Comparison of ENCODE assay signal across 31 cellular contexts in genomic region chr15:69190504-69190903, GRCh38.
"Had no signal": no experiment of that assay in that cellular context is flagged by ENCODE, and none has a peak within 500 bp of the region (broad histone marks: within the 10 kb centered on the region; RNA-seq: fewer than 3 reads in every experiment).

No MANE protein-coding gene starts in this region.

- H3K4me3 ChIP-seq: neural progenitor cell, ovary, psoas muscle, skin epidermis, smooth muscle cell, spleen, suprapubic skin, testis, tibial artery, transverse colon, upper lobe of right lung, uterus had no signal

- H3K27ac ChIP-seq: neural progenitor cell, ovary, parathyroid adenoma, psoas muscle, skin epidermis, spleen, suprapubic skin, testis, tibial artery, transverse colon, upper lobe of right lung, uterus had no signal

- H3K27ac Mint-ChIP-seq: natural killer cell; nephron; neural progenitor cell; progenitor cell of endocrine pancreas; stimulated activated memory B cell treated with anti-CD40 and anti-IgM and Interleukin-4, amounts not matched to agents 10 μg/mL and 1 μg/mL and 100 μg/mL, for 72 hours; stimulated activated naive CD8-positive, alpha-beta T cell treated with anti-CD3 and anti-CD28 coated beads, Interleukin-15, amount 100 ng/mL, for 72 hours; type B pancreatic cell had no signal

- H3K27me3 ChIP-seq: neural progenitor cell, ovary, spleen, suprapubic skin, testis, tibial artery, transverse colon, upper lobe of right lung, uterus had no signal

- H3K36me3 Mint-ChIP-seq: natural killer cell, neural progenitor cell had no signal

- DNase-seq: natural killer cell; occipital lobe; ovary; posterior cingulate gyrus; psoas muscle; right cardiac atrium; spleen; stimulated activated CD4-positive, alpha-beta T cell treated with anti-CD3 and anti-CD28 coated beads, Interleukin-12 subunit alpha, Interleukin-12 subunit beta, amount 100 ng/mL, for 4 hours; stimulated activated CD4-positive, alpha-beta T cell treated with anti-CD3 and anti-CD28 coated beads, Interleukin-1b, Interleukin-23, amount 100 ng/mL, for 48 hours; stimulated activated CD4-positive, alpha-beta T cell treated with anti-CD3 and anti-CD28 coated beads, Interleukin-4, amount 100 ng/mL, for 1 hour; stimulated activated CD4-positive, alpha-beta T cell treated with anti-CD3 and anti-CD28 coated beads, Interleukin-4, amount 100 ng/mL, for 4 hours; stimulated activated CD8-positive, alpha-beta memory T cell treated with anti-CD3 and anti-CD28 coated beads, Interleukin-4, amount 100 ng/mL, for 48 hours; stimulated activated naive CD4-positive, alpha-beta T cell; stimulated activated naive CD8-positive, alpha-beta T cell treated with anti-CD3 and anti-CD28 coated beads, Interleukin-15, amount 100 ng/mL, for 72 hours; stimulated activated naive CD8-positive, alpha-beta T cell treated with anti-CD3 and anti-CD28 coated beads, Interleukin-15, Interleukin-2, amounts not matched to agents 100 U/mL and 50 U/mL, for 24 hours; substantia nigra; testis; tibial artery; transverse colon; upper lobe of right lung; uterus had no signal

- H3K4me1 ChIP-seq: uterus had no signal

- H3K9me3 ChIP-seq: ovary, testis, upper lobe of right lung, uterus had no signal

- ATAC-seq: natural killer cell; psoas muscle; right cardiac atrium; sciatic nerve; stimulated activated memory B cell treated with anti-CD40 and anti-IgM and Interleukin-4, amounts not matched to agents 10 μg/mL and 1 μg/mL and 100 μg/mL, for 72 hours; stimulated activated naive CD8-positive, alpha-beta T cell treated with anti-CD3 and anti-CD28 coated beads, Interleukin-15, amount 100 ng/mL, for 72 hours; stimulated activated naive CD8-positive, alpha-beta T cell treated with anti-CD3 and anti-CD28 coated beads, Interleukin-15, Interleukin-2, amounts not matched to agents 100 U/mL and 50 U/mL, for 24 hours; upper lobe of right lung had no signal

- H3K36me3 ChIP-seq: neural progenitor cell, ovary, spleen, suprapubic skin, tibial artery, transverse colon, upper lobe of right lung, uterus had no signal

- H3K27me3 Mint-ChIP-seq: progenitor cell of endocrine pancreas; stimulated activated memory B cell treated with anti-CD40 and anti-IgM and Interleukin-4, amounts not matched to agents 10 μg/mL and 1 μg/mL and 100 μg/mL, for 72 hours; stimulated activated naive CD8-positive, alpha-beta T cell treated with anti-CD3 and anti-CD28 coated beads, Interleukin-15, amount 100 ng/mL, for 72 hours; type B pancreatic cell had no signal

- H3K4me3 Mint-ChIP-seq: natural killer cell; nephron; neural progenitor cell; stimulated activated memory B cell treated with anti-CD40 and anti-IgM and Interleukin-4, amounts not matched to agents 10 μg/mL and 1 μg/mL and 100 μg/mL, for 72 hours; stimulated activated naive CD8-positive, alpha-beta T cell treated with anti-CD3 and anti-CD28 coated beads, Interleukin-15, amount 100 ng/mL, for 72 hours; type B pancreatic cell had no signal

- H3K9ac ChIP-seq: neural progenitor cell, parathyroid adenoma had no signal

- H3K4me1 Mint-ChIP-seq: natural killer cell had no signal
